Comparison of ENCODE assay signal across 16 cellular contexts in genomic region chr6:33965766-33966165, GRCh38.
A peak's percentile ranks its signal among the peaks of the same experiment; 100 is the strongest.
DNase-seq lines count a peak whose midpoint lies in the region; ATAC-seq, FAIRE-seq and TF ChIP-seq lines count a peak whose summit lies in the region.
"Had no signal": no experiment of that assay in that cellular context is flagged by ENCODE, and none has a peak within 500 bp of the region (broad histone marks: within the 10 kb centered on the region; RNA-seq: fewer than 3 reads in every experiment).

No MANE protein-coding gene starts in this region.

- peak; percentile 13 for FAIRE-seq in bronchial epithelial cell (lab: Jason Lieb, UNC)
- FAIRE-seq: A549, H54, HepG2, HTR-8/SVneo had no signal

- H3K27ac Mint-ChIP-seq in activated naive CD4-positive, alpha-beta T cell treated with anti-CD3 and anti-CD28 coated beads for 36 hours, result no peak overlapping the region
- H3K27ac Mint-ChIP-seq: CD8-positive, alpha-beta memory T cell had no signal

- no peaks in the 10 kb centered on the region for H3K36me3 ChIP-seq in WERI-Rb-1
- no peaks in the 10 kb centered on the region for H3K36me3 ChIP-seq in bronchial epithelial cell (ENCODE audit: control insufficient read depth, insufficient read depth, low read length)
- H3K36me3 ChIP-seq: BE2C had no signal

- H3K27ac ChIP-seq in WERI-Rb-1, result no peak overlapping the region
- H3K27ac ChIP-seq: A549, C4-2B had no signal

- no peaks in the 10 kb centered on the region for H3K9me3 Mint-ChIP-seq in activated naive CD4-positive, alpha-beta T cell treated with anti-CD3 and anti-CD28 coated beads for 36 hours

- H3K4me3 ChIP-seq in WERI-Rb-1 (ENCODE audit: low read depth, low read length), result no peak overlapping the region
- no peak overlapping the region for H3K4me3 ChIP-seq in bronchial epithelial cell (ENCODE audit: low read depth, low read length)
- H3K4me3 ChIP-seq: A549 had no signal

- intact Hi-C loops in activated naive CD4-positive, alpha-beta T cell treated with anti-CD3 and anti-CD28 coated beads for 36 hours (cut with micrococcal nuclease), result no loop called here

- CTCF ChIA-PET in activated naive CD4-positive, alpha-beta T cell treated with anti-CD3 and anti-CD28 coated beads for 36 hours (lab: Charles Lee), result interaction anchor here (0.7 kb wide), 1 partner anchor 13 kb away, joined by 3 read pairs; no protein-coding TSS in a partner anchor

- TF ChIP-seq CTCF in WERI-Rb-1 (IDR thresholded peaks at IDR 0.05; ENCODE audit: low read depth, low read length) (no peak), bronchial epithelial cell (IDR thresholded peaks at IDR 0.05; ENCODE audit: insufficient read depth, low read length, severe bottlenecking) (no peak)

- H3K4me1 Mint-ChIP-seq in activated naive CD4-positive, alpha-beta T cell treated with anti-CD3 and anti-CD28 coated beads for 36 hours (ENCODE audit: low read depth), result no peaks in the 10 kb centered on the region
- H3K4me1 Mint-ChIP-seq: CD8-positive, alpha-beta memory T cell had no signal

- peaks cover 10% of the 10 kb centered on the region for H3K27me3 Mint-ChIP-seq in activated naive CD4-positive, alpha-beta T cell treated with anti-CD3 and anti-CD28 coated beads for 36 hours (ENCODE audit: low read depth)

- H3K9me3 ChIP-seq in WERI-Rb-1 (ENCODE audit: severe bottlenecking), result peaks cover 11% of the 10 kb centered on the region
- H3K9me3 ChIP-seq: A549, BE2C, Caco-2 had no signal

- no peaks in the 10 kb centered on the region for H3K36me3 Mint-ChIP-seq in activated naive CD4-positive, alpha-beta T cell treated with anti-CD3 and anti-CD28 coated beads for 36 hours (ENCODE audit: low read depth)

- no peak overlapping the region for H3K4me3 Mint-ChIP-seq in activated naive CD4-positive, alpha-beta T cell treated with anti-CD3 and anti-CD28 coated beads for 36 hours
- H3K4me3 Mint-ChIP-seq: CD8-positive, alpha-beta memory T cell had no signal

- H3K27me3 ChIP-seq in WERI-Rb-1 (ENCODE audit: insufficient read depth, low read depth, severe bottlenecking) (no peaks in the 10 kb centered on the region), bronchial epithelial cell (ENCODE audit: control insufficient read depth, insufficient read depth, low read length) (no peaks in the 10 kb centered on the region)
- H3K27me3 ChIP-seq: BE2C had no signal

- ATAC-seq in GM18868 (IDR thresholded peaks at IDR 0.05; ENCODE audit: unreplicated experiment), result no peak
- ATAC-seq: A549, HCT116, HepG2 had no signal

- DNase-seq in WERI-Rb-1 (peak; percentile 5), bronchial epithelial cell (ENCODE audit: low read depth) (peak; percentile 57), mesenteric fat pad (ENCODE audit: low spot score) (peak; percentile 41), DMS53 treated with DMSO at 0.1 percent for 48 hours (lab: John Stamatoyannopoulos, UW; ENCODE audit: unreplicated experiment) (no peak)
- DNase-seq in activated naive CD4-positive, alpha-beta T cell treated with anti-CD3 and anti-CD28 coated beads for 36 hours, result no peak
- DNase-seq: BE2C, GF-D8 had no signal

Comparison
In these comparisons a context has a peak if more than half of its experiments do, and no peak if none do; other contexts are left out.
1. DNase-seq: peak in WERI-Rb-1 (single experiment), bronchial epithelial cell (single experiment) and mesenteric fat pad (single experiment); none in activated naive CD4-positive, alpha-beta T cell treated with anti-CD3 and anti-CD28 coated beads for 36 hours (single experiment) and DMS53 treated with DMSO at 0.1 percent for 48 hours (single experiment).